Comparison of ENCODE assay signal across 9 cellular contexts in the genomic region with DNA sequence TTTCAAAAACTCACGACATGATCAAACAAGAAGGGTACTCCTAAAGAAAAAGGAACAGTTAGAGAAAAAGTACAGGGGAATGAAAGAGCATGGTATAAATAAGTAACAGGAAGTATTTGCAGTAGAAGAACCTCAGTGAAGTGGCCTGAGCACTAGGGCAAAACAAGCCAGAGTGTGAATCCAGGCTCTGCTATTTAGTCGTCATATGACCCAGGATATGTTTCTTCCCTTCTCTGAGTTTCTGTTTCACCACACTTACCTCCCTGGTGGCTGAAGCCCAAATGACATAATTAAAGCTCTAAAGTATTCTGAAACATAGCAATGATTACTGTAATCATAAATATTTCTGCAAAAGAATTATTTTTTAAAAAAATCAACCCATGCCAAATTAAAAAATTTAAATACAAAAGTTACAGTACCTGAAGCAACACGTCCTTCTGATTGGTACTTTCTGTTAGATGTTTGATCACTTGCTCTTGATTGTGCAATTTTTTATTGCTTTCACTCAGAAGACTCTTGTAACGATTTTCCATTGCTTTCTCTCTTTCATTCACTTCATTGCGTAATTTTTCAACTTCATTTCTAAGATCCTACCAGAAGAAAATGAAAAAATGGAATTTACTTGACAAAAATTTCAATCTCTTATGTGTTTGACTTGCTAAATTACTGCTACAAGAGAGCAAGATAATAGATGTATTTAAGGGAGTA.
DNase-seq lines count a peak whose midpoint lies in the region; ATAC-seq, FAIRE-seq and TF ChIP-seq lines count a peak whose summit lies in the region.
"Had no signal": no experiment of that assay in that cellular context is flagged by ENCODE, and none has a peak within 500 bp of the region (broad histone marks: within the 10 kb centered on the region; RNA-seq: fewer than 3 reads in every experiment).

No MANE protein-coding gene starts in this region.

- H3K4me3 ChIP-seq in SJCRH30: no peak overlapping the region
- H3K4me3 ChIP-seq: heart left ventricle had no signal

- H3K4me1 ChIP-seq in SJCRH30: no peaks in the 10 kb centered on the region

- H3K27ac ChIP-seq in SJCRH30: no peak overlapping the region

- ATAC-seq in GM21515 (IDR thresholded peaks at IDR 0.05; ENCODE audit: unreplicated experiment) (peak; percentile 96), HG03558 (IDR thresholded peaks at IDR 0.05; ENCODE audit: extremely low read depth, unreplicated experiment) (peak; percentile 96)

- no peaks in the 10 kb centered on the region for H3K27me3 ChIP-seq in SJCRH30
- H3K27me3 ChIP-seq: heart left ventricle had no signal

- peaks cover 68% of the 10 kb centered on the region for H3K36me3 ChIP-seq in SJCRH30

- TF ChIP-seq POLR2A in GM12891 (IDR thresholded peaks at IDR 0.05; ENCODE audit: low read depth, low read length): no peak

- DNase-seq in GM12891 (ENCODE audit: insufficient read length, low spot score) (no peak), frontal cortex (ENCODE audit: low spot score in 2 of 2) (no peak), NCI-H2227 (lab: John Stamatoyannopoulos, UW; ENCODE audit: unreplicated experiment) (no peak), NCI-H146 treated with DMSO at 0.1 percent for 48 hours (lab: John Stamatoyannopoulos, UW; ENCODE audit: unreplicated experiment) (no peak), SJCRH30 (no peak), HK-2 (ENCODE audit: unreplicated experiment) (no peak)
- DNase-seq: heart left ventricle had no signal

- H3K9me3 ChIP-seq in SJCRH30 (replicated peaks): 0 out of 2 replicates have a peak, but pooled peaks cover 3% of the 10 kb centered on the region
- H3K9me3 ChIP-seq: heart left ventricle had no signal

- FAIRE-seq in GM12891 (lab: Jason Lieb, UNC) (peak; percentile 72), frontal cortex (lab: Jason Lieb, UNC) (peak; percentile 45)

TF ChIP-seq in GM12891, 5 proteins besides CTCF, POLR2A, EP300 and RAD21:
- TF ChIP-seq POU2F2 (IDR thresholded peaks at IDR 0.05; ENCODE audit: low read depth, low read length) (no peak), SPI1 (IDR thresholded peaks at IDR 0.05; ENCODE audit: low read depth, low read length) (0 out of 2 replicates have a peak, but pooled peaks have one; percentile 7), POLR2AphosphoS5 (IDR thresholded peaks at IDR 0.05; ENCODE audit: low read depth, low read length) (no peak), PAX5 (IDR thresholded peaks at IDR 0.05; ENCODE audit: insufficient read depth, low read length, severe bottlenecking) (no peak), TAF1 (IDR thresholded peaks at IDR 0.05; ENCODE audit: low read depth, low read length) (no peak)
